Comparison of ENCODE assay signal across 1 cellular context in the genomic region with DNA sequence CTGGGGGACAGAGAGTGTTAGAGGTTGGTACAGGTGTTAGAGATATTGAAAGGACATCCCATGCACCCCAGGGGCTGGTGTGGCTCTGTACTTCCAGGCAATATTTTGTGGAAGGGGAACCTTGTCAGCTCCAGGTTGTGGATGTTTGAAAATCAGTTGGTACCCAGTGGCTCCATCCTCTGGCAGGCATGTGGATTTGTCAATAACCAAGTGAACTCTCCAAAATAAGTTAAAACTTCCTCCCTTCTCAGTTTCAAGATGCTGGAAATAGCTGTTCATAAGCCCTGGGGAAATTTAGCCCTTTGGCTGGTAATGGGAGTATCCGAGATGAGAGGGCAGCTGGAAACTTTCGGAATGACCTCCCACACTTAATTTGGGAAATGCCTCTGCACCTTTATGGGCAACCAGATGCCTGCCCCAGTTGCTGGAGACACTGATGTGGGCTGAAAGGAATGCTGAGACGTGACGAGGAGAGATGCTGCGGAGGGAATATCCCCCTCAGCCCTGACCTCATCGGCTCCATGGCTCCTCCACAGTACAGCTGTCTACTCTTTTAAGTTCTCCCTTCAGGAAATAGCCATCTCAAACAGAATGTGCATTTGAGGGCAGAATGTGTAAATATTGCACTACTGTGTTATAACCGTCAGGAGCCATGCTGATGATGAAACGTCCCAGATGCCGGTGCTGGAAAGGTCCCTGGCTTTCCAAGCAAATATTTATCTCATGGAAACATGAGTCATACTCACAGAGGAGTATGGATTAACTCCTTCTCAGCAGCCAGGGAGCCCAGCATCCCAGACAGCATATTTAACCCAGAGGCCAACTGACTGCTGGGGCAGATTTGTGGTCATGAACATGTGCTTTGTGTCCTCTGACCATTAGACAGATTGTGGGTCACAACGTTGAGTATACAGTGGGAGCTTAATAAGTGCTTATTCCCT.
TF ChIP-seq lines count a peak whose summit lies in the region.

No MANE protein-coding gene starts in this region.

TF ChIP-seq in HepG2, 621 proteins besides CTCF, POLR2A, EP300 and RAD21 (continued from another document and continues in another):
- TF ChIP-seq, protein P1, sequence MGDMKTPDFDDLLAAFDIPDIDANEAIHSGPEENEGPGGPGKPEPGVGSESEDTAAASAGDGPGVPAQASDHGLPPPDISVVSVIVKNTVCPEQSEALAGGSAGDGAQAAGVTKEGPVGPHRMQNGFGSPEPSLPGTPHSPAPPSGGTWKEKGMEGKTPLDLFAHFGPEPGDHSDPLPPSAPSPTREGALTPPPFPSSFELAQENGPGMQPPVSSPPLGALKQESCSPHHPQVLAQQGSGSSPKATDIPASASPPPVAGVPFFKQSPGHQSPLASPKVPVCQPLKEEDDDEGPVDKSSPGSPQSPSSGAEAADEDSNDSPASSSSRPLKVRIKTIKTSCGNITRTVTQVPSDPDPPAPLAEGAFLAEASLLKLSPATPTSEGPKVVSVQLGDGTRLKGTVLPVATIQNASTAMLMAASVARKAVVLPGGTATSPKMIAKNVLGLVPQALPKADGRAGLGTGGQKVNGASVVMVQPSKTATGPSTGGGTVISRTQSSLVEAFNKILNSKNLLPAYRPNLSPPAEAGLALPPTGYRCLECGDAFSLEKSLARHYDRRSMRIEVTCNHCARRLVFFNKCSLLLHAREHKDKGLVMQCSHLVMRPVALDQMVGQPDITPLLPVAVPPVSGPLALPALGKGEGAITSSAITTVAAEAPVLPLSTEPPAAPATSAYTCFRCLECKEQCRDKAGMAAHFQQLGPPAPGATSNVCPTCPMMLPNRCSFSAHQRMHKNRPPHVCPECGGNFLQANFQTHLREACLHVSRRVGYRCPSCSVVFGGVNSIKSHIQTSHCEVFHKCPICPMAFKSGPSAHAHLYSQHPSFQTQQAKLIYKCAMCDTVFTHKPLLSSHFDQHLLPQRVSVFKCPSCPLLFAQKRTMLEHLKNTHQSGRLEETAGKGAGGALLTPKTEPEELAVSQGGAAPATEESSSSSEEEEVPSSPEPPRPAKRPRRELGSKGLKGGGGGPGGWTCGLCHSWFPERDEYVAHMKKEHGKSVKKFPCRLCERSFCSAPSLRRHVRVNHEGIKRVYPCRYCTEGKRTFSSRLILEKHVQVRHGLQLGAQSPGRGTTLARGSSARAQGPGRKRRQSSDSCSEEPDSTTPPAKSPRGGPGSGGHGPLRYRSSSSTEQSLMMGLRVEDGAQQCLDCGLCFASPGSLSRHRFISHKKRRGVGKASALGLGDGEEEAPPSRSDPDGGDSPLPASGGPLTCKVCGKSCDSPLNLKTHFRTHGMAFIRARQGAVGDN (CRISPR knock-in tag; IDR thresholded peaks at IDR 0.05) = peak; percentile 56; the same call in 1 of the 2 replicates
- TF ChIP-seq RARA (CRISPR knock-in tag; IDR thresholded peaks at IDR 0.05) = peak; percentile 98
- TF ChIP-seq ZFYVE20 (CRISPR knock-in tag; IDR thresholded peaks at IDR 0.05; ENCODE audit: borderline replicate concordance, low read depth) = no peak
- TF ChIP-seq THAP11 (CRISPR knock-in tag; IDR thresholded peaks at IDR 0.05) = peak; percentile 78
- TF ChIP-seq, protein P2, sequence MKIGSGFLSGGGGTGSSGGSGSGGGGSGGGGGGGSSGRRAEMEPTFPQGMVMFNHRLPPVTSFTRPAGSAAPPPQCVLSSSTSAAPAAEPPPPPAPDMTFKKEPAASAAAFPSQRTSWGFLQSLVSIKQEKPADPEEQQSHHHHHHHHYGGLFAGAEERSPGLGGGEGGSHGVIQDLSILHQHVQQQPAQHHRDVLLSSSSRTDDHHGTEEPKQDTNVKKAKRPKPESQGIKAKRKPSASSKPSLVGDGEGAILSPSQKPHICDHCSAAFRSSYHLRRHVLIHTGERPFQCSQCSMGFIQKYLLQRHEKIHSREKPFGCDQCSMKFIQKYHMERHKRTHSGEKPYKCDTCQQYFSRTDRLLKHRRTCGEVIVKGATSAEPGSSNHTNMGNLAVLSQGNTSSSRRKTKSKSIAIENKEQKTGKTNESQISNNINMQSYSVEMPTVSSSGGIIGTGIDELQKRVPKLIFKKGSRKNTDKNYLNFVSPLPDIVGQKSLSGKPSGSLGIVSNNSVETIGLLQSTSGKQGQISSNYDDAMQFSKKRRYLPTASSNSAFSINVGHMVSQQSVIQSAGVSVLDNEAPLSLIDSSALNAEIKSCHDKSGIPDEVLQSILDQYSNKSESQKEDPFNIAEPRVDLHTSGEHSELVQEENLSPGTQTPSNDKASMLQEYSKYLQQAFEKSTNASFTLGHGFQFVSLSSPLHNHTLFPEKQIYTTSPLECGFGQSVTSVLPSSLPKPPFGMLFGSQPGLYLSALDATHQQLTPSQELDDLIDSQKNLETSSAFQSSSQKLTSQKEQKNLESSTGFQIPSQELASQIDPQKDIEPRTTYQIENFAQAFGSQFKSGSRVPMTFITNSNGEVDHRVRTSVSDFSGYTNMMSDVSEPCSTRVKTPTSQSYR (CRISPR knock-in tag; IDR thresholded peaks at IDR 0.05; ENCODE audit: borderline replicate concordance) = peak; percentile 64; the same call in 1 of the 2 replicates
- no peak for TF ChIP-seq TRIM24 (CRISPR knock-in tag; IDR thresholded peaks at IDR 0.05)
- TF ChIP-seq, protein P3, sequence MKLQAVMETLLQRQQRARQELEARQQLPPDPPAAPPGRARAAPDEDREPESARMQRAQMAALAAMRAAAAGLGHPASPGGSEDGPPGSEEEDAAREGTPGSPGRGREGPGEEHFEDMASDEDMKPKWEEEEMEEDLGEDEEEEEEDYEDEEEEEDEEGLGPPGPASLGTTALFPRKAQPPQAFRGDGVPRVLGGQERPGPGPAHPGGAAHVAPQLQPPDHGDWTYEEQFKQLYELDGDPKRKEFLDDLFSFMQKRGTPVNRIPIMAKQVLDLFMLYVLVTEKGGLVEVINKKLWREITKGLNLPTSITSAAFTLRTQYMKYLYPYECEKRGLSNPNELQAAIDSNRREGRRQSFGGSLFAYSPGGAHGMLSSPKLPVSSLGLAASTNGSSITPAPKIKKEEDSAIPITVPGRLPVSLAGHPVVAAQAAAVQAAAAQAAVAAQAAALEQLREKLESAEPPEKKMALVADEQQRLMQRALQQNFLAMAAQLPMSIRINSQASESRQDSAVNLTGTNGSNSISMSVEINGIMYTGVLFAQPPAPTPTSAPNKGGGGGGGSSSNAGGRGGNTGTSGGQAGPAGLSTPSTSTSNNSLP (IDR thresholded peaks at IDR 0.05; ENCODE audit: low read depth, low read length) = peak; percentile 95
- TF ChIP-seq ZNF644 (CRISPR knock-in tag; IDR thresholded peaks at IDR 0.05; ENCODE audit: low read depth) = peak; percentile 76
- TF ChIP-seq HOXA3 (CRISPR knock-in tag; IDR thresholded peaks at IDR 0.05) = peak; percentile 92
- TF ChIP-seq, protein P4, sequence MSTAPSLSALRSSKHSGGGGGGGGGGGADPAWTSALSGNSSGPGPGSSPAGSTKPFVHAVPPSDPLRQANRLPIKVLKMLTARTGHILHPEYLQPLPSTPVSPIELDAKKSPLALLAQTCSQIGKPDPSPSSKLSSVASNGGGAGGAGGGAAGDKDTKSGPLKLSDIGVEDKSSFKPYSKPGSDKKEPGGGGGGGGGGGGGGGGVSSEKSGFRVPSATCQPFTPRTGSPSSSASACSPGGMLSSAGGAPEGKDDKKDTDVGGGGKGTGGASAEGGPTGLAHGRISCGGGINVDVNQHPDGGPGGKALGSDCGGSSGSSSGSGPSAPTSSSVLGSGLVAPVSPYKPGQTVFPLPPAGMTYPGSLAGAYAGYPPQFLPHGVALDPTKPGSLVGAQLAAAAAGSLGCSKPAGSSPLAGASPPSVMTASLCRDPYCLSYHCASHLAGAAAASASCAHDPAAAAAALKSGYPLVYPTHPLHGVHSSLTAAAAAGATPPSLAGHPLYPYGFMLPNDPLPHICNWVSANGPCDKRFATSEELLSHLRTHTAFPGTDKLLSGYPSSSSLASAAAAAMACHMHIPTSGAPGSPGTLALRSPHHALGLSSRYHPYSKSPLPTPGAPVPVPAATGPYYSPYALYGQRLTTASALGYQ (CRISPR knock-in tag; IDR thresholded peaks at IDR 0.05) = peak; percentile 90
- TF ChIP-seq ATF1 (CRISPR knock-in tag; IDR thresholded peaks at IDR 0.05) = peak; percentile 83
- peak; percentile 84; the same call in 1 of the 2 replicates for TF ChIP-seq AKAP8 (CRISPR knock-in tag; IDR thresholded peaks at IDR 0.05)
- no peak for TF ChIP-seq ZNF367 (CRISPR knock-in tag; IDR thresholded peaks at IDR 0.05; ENCODE audit: borderline replicate concordance)
- TF ChIP-seq, protein P5, sequence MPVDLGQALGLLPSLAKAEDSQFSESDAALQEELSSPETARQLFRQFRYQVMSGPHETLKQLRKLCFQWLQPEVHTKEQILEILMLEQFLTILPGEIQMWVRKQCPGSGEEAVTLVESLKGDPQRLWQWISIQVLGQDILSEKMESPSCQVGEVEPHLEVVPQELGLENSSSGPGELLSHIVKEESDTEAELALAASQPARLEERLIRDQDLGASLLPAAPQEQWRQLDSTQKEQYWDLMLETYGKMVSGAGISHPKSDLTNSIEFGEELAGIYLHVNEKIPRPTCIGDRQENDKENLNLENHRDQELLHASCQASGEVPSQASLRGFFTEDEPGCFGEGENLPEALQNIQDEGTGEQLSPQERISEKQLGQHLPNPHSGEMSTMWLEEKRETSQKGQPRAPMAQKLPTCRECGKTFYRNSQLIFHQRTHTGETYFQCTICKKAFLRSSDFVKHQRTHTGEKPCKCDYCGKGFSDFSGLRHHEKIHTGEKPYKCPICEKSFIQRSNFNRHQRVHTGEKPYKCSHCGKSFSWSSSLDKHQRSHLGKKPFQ (CRISPR knock-in tag; IDR thresholded peaks at IDR 0.05; ENCODE audit: insufficient replicate concordance) = no peak
- no peak; the same call in 1 of the 2 replicates for TF ChIP-seq ZNF232 (CRISPR knock-in tag; IDR thresholded peaks at IDR 0.05; ENCODE audit: borderline replicate concordance)
- TF ChIP-seq FOXK2 (IDR thresholded peaks at IDR 0.05) = peak; percentile 67; the same call in 1 of the 2 replicates
- TF ChIP-seq, protein P6, sequence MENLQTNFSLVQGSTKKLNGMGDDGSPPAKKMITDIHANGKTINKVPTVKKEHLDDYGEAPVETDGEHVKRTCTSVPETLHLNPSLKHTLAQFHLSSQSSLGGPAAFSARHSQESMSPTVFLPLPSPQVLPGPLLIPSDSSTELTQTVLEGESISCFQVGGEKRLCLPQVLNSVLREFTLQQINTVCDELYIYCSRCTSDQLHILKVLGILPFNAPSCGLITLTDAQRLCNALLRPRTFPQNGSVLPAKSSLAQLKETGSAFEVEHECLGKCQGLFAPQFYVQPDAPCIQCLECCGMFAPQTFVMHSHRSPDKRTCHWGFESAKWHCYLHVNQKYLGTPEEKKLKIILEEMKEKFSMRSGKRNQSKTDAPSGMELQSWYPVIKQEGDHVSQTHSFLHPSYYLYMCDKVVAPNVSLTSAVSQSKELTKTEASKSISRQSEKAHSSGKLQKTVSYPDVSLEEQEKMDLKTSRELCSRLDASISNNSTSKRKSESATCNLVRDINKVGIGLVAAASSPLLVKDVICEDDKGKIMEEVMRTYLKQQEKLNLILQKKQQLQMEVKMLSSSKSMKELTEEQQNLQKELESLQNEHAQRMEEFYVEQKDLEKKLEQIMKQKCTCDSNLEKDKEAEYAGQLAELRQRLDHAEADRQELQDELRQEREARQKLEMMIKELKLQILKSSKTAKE (CRISPR knock-in tag; IDR thresholded peaks at IDR 0.05; ENCODE audit: borderline replicate concordance) = peak; percentile 98
- peak; percentile 76 for TF ChIP-seq ZNF792 (CRISPR knock-in tag; IDR thresholded peaks at IDR 0.05)
- TF ChIP-seq NR2F1 (CRISPR knock-in tag; IDR thresholded peaks at IDR 0.05) = peak; percentile 48 to 78; a peak in 3 of 4 replicates
- TF ChIP-seq ZNF510 (CRISPR knock-in tag; IDR thresholded peaks at IDR 0.05; ENCODE audit: low read depth) = 0 out of 2 replicates have a peak, but pooled peaks have one; percentile 23
- peak; percentile 63; the same call in 1 of the 2 replicates for TF ChIP-seq DMAP1 (CRISPR knock-in tag; IDR thresholded peaks at IDR 0.05)
- peak; percentile 90 for TF ChIP-seq CBX5 (CRISPR knock-in tag; IDR thresholded peaks at IDR 0.05; ENCODE audit: borderline replicate concordance)
- TF ChIP-seq FOSL1 (CRISPR knock-in tag; IDR thresholded peaks at IDR 0.05; ENCODE audit: borderline replicate concordance) = peak; percentile 97
- no peak for TF ChIP-seq ZNF768 (CRISPR knock-in tag; IDR thresholded peaks at IDR 0.05)
- 0 out of 2 replicates have a peak, but pooled peaks have one; percentile 46 for TF ChIP-seq TP53 (CRISPR knock-in tag; conservative IDR thresholded peaks at IDR 0.05)
- TF ChIP-seq, protein P7, sequence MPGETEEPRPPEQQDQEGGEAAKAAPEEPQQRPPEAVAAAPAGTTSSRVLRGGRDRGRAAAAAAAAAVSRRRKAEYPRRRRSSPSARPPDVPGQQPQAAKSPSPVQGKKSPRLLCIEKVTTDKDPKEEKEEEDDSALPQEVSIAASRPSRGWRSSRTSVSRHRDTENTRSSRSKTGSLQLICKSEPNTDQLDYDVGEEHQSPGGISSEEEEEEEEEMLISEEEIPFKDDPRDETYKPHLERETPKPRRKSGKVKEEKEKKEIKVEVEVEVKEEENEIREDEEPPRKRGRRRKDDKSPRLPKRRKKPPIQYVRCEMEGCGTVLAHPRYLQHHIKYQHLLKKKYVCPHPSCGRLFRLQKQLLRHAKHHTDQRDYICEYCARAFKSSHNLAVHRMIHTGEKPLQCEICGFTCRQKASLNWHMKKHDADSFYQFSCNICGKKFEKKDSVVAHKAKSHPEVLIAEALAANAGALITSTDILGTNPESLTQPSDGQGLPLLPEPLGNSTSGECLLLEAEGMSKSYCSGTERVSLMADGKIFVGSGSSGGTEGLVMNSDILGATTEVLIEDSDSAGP (CRISPR knock-in tag; IDR thresholded peaks at IDR 0.05; ENCODE audit: borderline replicate concordance) = peak; percentile 77
- peak; percentile 96 for TF ChIP-seq TEAD3 (CRISPR knock-in tag; optimal IDR thresholded peaks at IDR 0.05; ENCODE audit: borderline replicate concordance)
- TF ChIP-seq ZNF326 (CRISPR knock-in tag; IDR thresholded peaks at IDR 0.05; ENCODE audit: borderline replicate concordance) = no peak
- TF ChIP-seq, protein P8, sequence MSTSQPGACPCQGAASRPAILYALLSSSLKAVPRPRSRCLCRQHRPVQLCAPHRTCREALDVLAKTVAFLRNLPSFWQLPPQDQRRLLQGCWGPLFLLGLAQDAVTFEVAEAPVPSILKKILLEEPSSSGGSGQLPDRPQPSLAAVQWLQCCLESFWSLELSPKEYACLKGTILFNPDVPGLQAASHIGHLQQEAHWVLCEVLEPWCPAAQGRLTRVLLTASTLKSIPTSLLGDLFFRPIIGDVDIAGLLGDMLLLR (CRISPR knock-in tag; IDR thresholded peaks at IDR 0.05) = no peak
- TF ChIP-seq ZZZ3 (CRISPR knock-in tag; IDR thresholded peaks at IDR 0.05; ENCODE audit: borderline replicate concordance) = no peak
- peak; percentile 85; the same call in 1 of the 2 replicates for TF ChIP-seq ZFP1 (CRISPR knock-in tag; IDR thresholded peaks at IDR 0.05)
- peak; percentile 48; the same call in 1 of the 2 replicates for TF ChIP-seq CCDC6 (CRISPR knock-in tag; IDR thresholded peaks at IDR 0.05)
- TF ChIP-seq KDM6A (CRISPR knock-in tag; IDR thresholded peaks at IDR 0.05; ENCODE audit: low read depth) = peak; percentile 58; the same call in 1 of the 2 replicates
- peak; percentile 95; the same call in 1 of the 2 replicates for TF ChIP-seq GATA4 (IDR thresholded peaks at IDR 0.05; ENCODE audit: borderline replicate concordance, low read depth)
- TF ChIP-seq CBX2 (IDR thresholded peaks at IDR 0.05; ENCODE audit: low read depth, low read length) = no peak
- TF ChIP-seq CBX2 (CRISPR knock-in tag; IDR thresholded peaks at IDR 0.05; ENCODE audit: low read depth) = no peak
